ENCODE assay signal across 8 cellular contexts in the genomic region with DNA sequence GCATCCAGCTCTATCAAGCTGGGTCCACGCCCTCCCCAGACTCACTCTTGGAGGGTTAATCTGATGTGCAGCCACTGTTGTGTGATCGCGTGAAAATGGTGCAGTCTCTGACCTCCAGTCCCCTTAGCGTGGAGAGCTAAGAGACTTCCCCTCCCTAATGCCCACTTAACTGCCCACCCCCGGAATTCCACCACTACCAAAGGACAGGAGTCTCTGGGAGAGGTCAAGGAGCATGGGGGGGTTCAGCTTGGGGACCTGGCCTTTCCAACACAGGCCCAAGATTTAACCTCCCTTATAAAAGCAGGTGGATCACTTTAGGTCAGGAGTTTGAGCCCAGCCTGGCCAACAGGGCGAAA. TPM values are rescaled to one million over a fixed set of nuclear protein-coding genes. Genes with fewer than 3 reads are reported as not detected.
A peak's percentile ranks its signal among the peaks of the same experiment; 100 is the strongest.
DNase-seq lines count a peak whose midpoint lies in the region; ATAC-seq and TF ChIP-seq lines count a peak whose summit lies in the region.

No MANE protein-coding gene starts in this region.

- H3K9ac ChIP-seq in mucosa of rectum (ENCODE audit: low read depth in 1 of 2, low read length in 2 of 2), result peak overlapping the region; percentile 3 to 38

- H3K4me1 ChIP-seq in heart left ventricle, result peaks cover 21 to 96% (median 88%) of the 10 kb centered on the region in 12 donors
- peaks cover 56 to 61% of the 10 kb centered on the region in 2 donors for H3K4me1 ChIP-seq in mucosa of rectum (ENCODE audit: control insufficient read depth in 2 of 2, insufficient read depth in 2 of 2, low read length in 2 of 2)
- H3K4me1 ChIP-seq in upper lobe of right lung, result peaks cover 71% of the 10 kb centered on the region

- H3K36me3 Mint-ChIP-seq in activated CD8-positive, alpha-beta T cell treated with anti-CD3 and anti-CD28 coated beads, Interleukin-2, amount 10 ng/mL, durations not matched to agents 7 days and 5 days (ENCODE audit: low read depth), result peaks cover 66% of the 10 kb centered on the region

- CTCF ChIA-PET in activated CD8-positive, alpha-beta T cell treated with anti-CD3 and anti-CD28 coated beads, Interleukin-2, amount 10 ng/mL, durations not matched to agents 7 days and 5 days (lab: Charles Lee), result interaction anchor here (0.7 to 1.3 kb wide), 4 partner anchors 8 to 61 kb away, joined by 3 to 6 read pairs (median 3); no protein-coding TSS in a partner anchor

- H3K27me3 ChIP-seq in heart left ventricle, result no peaks in the 10 kb centered on the region
- no peaks in the 10 kb centered on the region for H3K27me3 ChIP-seq in mucosa of rectum (ENCODE audit: control insufficient read depth in 2 of 2, insufficient read depth in 2 of 2, low read length in 2 of 2)
- H3K27me3 ChIP-seq in upper lobe of right lung, result no peaks in the 10 kb centered on the region

- no peak overlapping the region for H3K4me3 Mint-ChIP-seq in activated CD8-positive, alpha-beta T cell treated with anti-CD3 and anti-CD28 coated beads, Interleukin-2, amount 10 ng/mL, durations not matched to agents 7 days and 5 days

- H3K27ac Mint-ChIP-seq in activated CD8-positive, alpha-beta T cell treated with anti-CD3 and anti-CD28 coated beads, Interleukin-2, amount 10 ng/mL, durations not matched to agents 7 days and 5 days, result peak overlapping the region; percentile 83

- 84 to 91% (median 89%) methylated on average over 3 to 6 of the region's 6 CpGs for WGBS in heart left ventricle, 4 donors

- POLR2A ChIA-PET in activated CD8-positive, alpha-beta T cell treated with anti-CD3 and anti-CD28 coated beads, Interleukin-2, amount 10 ng/mL, durations not matched to agents 7 days and 5 days (lab: Charles Lee), result no interaction called here

- DNase-seq in heart left ventricle, result no peak
- DNase-seq in Right ventricle myocardium inferior (ENCODE audit: missing footprints), result no peak
- DNase-seq in activated CD8-positive, alpha-beta T cell treated with anti-CD3 and anti-CD28 coated beads, Interleukin-2, amount 10 ng/mL, durations not matched to agents 7 days and 5 days, result no peak
- no peak for DNase-seq in upper lobe of right lung
- no peak for DNase-seq in erythroblast (lab: John Stamatoyannopoulos, UW)
- no peak for DNase-seq in SK-N-DZ (ENCODE audit: low spot score)

- H3K9me3 ChIP-seq in heart left ventricle (no peaks in the 10 kb centered on the region), mucosa of rectum (ENCODE audit: control insufficient read depth in 2 of 2, low read length in 2 of 2) (no peaks in the 10 kb centered on the region), upper lobe of right lung (no peaks in the 10 kb centered on the region)

- intact Hi-C loops in heart left ventricle (cut with DNase I), result loop anchor here in 5 of 10 donors (2.0 to 10.0 kb wide), 3 partner anchors 50 to 397 kb away; partner anchors contain the start of genes NBEAL2 (in 3 of the 5) and CCDC12 (in 2 of the 5)
- intact Hi-C loops in Right ventricle myocardium inferior (cut with DNase I), result no loop called here
- intact Hi-C loops in upper lobe of right lung (cut with DNase I), result no loop called here

- H3K4me1 Mint-ChIP-seq in activated CD8-positive, alpha-beta T cell treated with anti-CD3 and anti-CD28 coated beads, Interleukin-2, amount 10 ng/mL, durations not matched to agents 7 days and 5 days (ENCODE audit: low read depth), result peaks cover 86% of the 10 kb centered on the region

- TF ChIP-seq CTCF in heart left ventricle (IDR thresholded peaks at IDR 0.05), result no peak
- no peak for TF ChIP-seq CTCF in upper lobe of right lung (IDR thresholded peaks at IDR 0.05)

- ATAC-seq in heart left ventricle (no peak), Right ventricle myocardium inferior (no peak), upper lobe of right lung (no peak), GM19397 (IDR thresholded peaks at IDR 0.05; ENCODE audit: unreplicated experiment) (no peak)
- ATAC-seq in activated CD8-positive, alpha-beta T cell treated with anti-CD3 and anti-CD28 coated beads, Interleukin-2, amount 10 ng/mL, durations not matched to agents 7 days and 5 days, result no peak

- peaks cover 12% of the 10 kb centered on the region for H3K9me3 Mint-ChIP-seq in activated CD8-positive, alpha-beta T cell treated with anti-CD3 and anti-CD28 coated beads, Interleukin-2, amount 10 ng/mL, durations not matched to agents 7 days and 5 days (ENCODE audit: insufficient read depth)

- peak overlapping the region in 8 of 12 donors; percentile 12 to 94 (median 84) for H3K27ac ChIP-seq in heart left ventricle
- peak overlapping the region; percentile 62 to 74 for H3K27ac ChIP-seq in mucosa of rectum (ENCODE audit: low read depth in 2 of 2, low read length in 2 of 2)
- H3K27ac ChIP-seq in upper lobe of right lung, result peak overlapping the region; percentile 51

- H3K4me3 ChIP-seq in heart left ventricle (no peak overlapping the region), mucosa of rectum (ENCODE audit: low read length in 2 of 2) (peak overlapping the region; percentile 3 to 5), upper lobe of right lung (no peak overlapping the region)

- H3K27me3 Mint-ChIP-seq in activated CD8-positive, alpha-beta T cell treated with anti-CD3 and anti-CD28 coated beads, Interleukin-2, amount 10 ng/mL, durations not matched to agents 7 days and 5 days (ENCODE audit: low read depth), result no peaks in the 10 kb centered on the region

- TF ChIP-seq POLR2A in heart left ventricle (IDR thresholded peaks at IDR 0.05) (no peak), erythroblast (IDR thresholded peaks at IDR 0.05; ENCODE audit: low read length) (no peak)

- H3K36me3 ChIP-seq in heart left ventricle (peaks cover 2 to 45% (median 29%) of the 10 kb centered on the region in 9 donors), mucosa of rectum (ENCODE audit: control insufficient read depth in 2 of 2, insufficient read depth in 2 of 2, low read length in 2 of 2) (peaks cover 32 to 34% of the 10 kb centered on the region in 2 donors), upper lobe of right lung (peaks cover 42% of the 10 kb centered on the region)

RNA-seq across cellular contexts. Expression of gene CCDC12, which starts 48.8 kb away (rescaled TPM):
- 10 to 100 TPM; 27.1 to 36.8 (median 33.3) TPM for total RNA-seq in heart left ventricle
- 100 to 1,000 TPM in 1 of 2 donors, 10 to 100 TPM in 1; 83.5 to 120 TPM for polyA plus RNA-seq in heart left ventricle
- 26.3 TPM for total RNA-seq in Right ventricle myocardium inferior
- total RNA-seq in activated CD8-positive, alpha-beta T cell treated with anti-CD3 and anti-CD28 coated beads, Interleukin-2, amount 10 ng/mL, durations not matched to agents 7 days and 5 days, result 10 to 100 TPM; 59.4 to 62.2 TPM
- total RNA-seq in upper lobe of right lung, result 42.1 TPM
- polyA plus RNA-seq in SK-N-DZ (2014; cell fraction: cytosol; rRNA removed), result 35.9 and 41.7 TPM in 2 replicates
- 17.9 and 25.1 TPM in 2 replicates for polyA plus RNA-seq in SK-N-DZ (2014; cell fraction: nucleus; rRNA removed)

RNA-seq across cellular contexts. Expression of gene PTH1R, which starts 50.2 kb away (rescaled TPM):
- total RNA-seq in heart left ventricle (10 to 100 TPM in 2 of 9 donors, 1 to 10 TPM in 7; 2.1 to 15.6 (median 6.0) TPM), Right ventricle myocardium inferior (12.7 TPM), upper lobe of right lung (14.9 TPM)
- 10 to 100 TPM in 1 of 2 donors, 1 to 10 TPM in 1; 6.5 to 23.4 TPM for polyA plus RNA-seq in heart left ventricle
- total RNA-seq in activated CD8-positive, alpha-beta T cell treated with anti-CD3 and anti-CD28 coated beads, Interleukin-2, amount 10 ng/mL, durations not matched to agents 7 days and 5 days, result not detected
- 0.43 and 0.46 TPM in 2 replicates for polyA plus RNA-seq in SK-N-DZ (2014; cell fraction: cytosol; rRNA removed)
- polyA plus RNA-seq in SK-N-DZ (2014; cell fraction: nucleus; rRNA removed), result 1.3 and 2.0 TPM in 2 replicates

RNA-seq across cellular contexts. Expression of gene NBEAL2, which starts 51.8 kb away (rescaled TPM):
- 10 to 100 TPM in 6 of 9 donors, 1 to 10 TPM in 3; 8.1 to 41.1 (median 12.0) TPM for total RNA-seq in heart left ventricle
- polyA plus RNA-seq in heart left ventricle, result 10 to 100 TPM; 16.3 to 45.7 TPM
- 14.5 TPM for total RNA-seq in Right ventricle myocardium inferior
- 100 to 1,000 TPM; 206 to 212 TPM for total RNA-seq in activated CD8-positive, alpha-beta T cell treated with anti-CD3 and anti-CD28 coated beads, Interleukin-2, amount 10 ng/mL, durations not matched to agents 7 days and 5 days
- total RNA-seq in upper lobe of right lung, result 116 TPM
- polyA plus RNA-seq in SK-N-DZ (2014; cell fraction: cytosol; rRNA removed), result 16.6 and 28.4 TPM in 2 replicates
- polyA plus RNA-seq in SK-N-DZ (2014; cell fraction: nucleus; rRNA removed), result 172 and 188 TPM in 2 replicates

Comparison
In these comparisons a context has a peak if more than half of its experiments do, and no peak if none do; other contexts are left out.
1. H3K4me3 ChIP-seq: peak in mucosa of rectum (2 of 2); none in heart left ventricle (0 of 12) and upper lobe of right lung (single experiment).
2. Peak in every context shown above with its lines, with median percentiles within 50 percentile points of each other: H3K27ac ChIP-seq.